8 cellular contexts compared by ENCODE assay signal in the genomic region with DNA sequence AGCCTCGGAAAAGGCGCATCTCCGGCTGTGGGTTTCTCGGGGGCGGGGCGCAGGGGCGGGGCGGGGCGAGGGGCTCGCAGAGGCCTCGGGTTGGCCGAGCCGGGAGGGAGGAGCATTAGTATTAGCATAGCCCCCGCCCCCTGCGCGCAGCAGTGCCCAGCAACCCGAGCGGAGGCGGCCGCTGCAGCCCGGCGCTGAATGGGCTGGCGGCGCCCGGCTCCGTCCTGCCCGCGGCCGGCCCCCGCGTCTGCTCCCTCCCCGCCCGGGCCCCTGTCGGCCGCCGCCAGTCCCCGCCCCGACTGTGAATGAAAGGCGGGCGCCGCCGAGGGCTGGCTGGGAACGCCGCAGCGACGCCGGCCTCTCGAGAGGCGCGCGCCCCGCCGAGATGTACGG. TPM values are rescaled to one million over a fixed set of nuclear protein-coding genes. Genes with fewer than 3 reads are reported as not detected.
DNase-seq lines count a peak whose midpoint lies in the region; ATAC-seq and TF ChIP-seq lines count a peak whose summit lies in the region.

A gene with protein sequence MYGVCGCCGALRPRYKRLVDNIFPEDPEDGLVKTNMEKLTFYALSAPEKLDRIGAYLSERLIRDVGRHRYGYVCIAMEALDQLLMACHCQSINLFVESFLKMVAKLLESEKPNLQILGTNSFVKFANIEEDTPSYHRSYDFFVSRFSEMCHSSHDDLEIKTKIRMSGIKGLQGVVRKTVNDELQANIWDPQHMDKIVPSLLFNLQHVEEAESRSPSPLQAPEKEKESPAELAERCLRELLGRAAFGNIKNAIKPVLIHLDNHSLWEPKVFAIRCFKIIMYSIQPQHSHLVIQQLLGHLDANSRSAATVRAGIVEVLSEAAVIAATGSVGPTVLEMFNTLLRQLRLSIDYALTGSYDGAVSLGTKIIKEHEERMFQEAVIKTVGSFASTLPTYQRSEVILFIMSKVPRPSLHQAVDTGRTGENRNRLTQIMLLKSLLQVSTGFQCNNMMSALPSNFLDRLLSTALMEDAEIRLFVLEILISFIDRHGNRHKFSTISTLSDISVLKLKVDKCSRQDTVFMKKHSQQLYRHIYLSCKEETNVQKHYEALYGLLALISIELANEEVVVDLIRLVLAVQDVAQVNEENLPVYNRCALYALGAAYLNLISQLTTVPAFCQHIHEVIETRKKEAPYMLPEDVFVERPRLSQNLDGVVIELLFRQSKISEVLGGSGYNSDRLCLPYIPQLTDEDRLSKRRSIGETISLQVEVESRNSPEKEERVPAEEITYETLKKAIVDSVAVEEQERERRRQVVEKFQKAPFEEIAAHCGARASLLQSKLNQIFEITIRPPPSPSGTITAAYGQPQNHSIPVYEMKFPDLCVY (plus strand): TSS at position 149 of the 393 bp plus-strand sequence. CDS start 237 bp downstream, at position 386.

- no peaks in the 10 kb centered on the region for H3K9me3 Mint-ChIP-seq in activated CD4-positive, alpha-beta memory T cell treated with anti-CD3 and anti-CD28 coated beads for 36 hours

- POLR2A ChIA-PET in activated CD4-positive, alpha-beta memory T cell treated with anti-CD3 and anti-CD28 coated beads for 36 hours (lab: Charles Lee): no interaction called here

- ATAC-seq in GM19397 (IDR thresholded peaks at IDR 0.05; ENCODE audit: unreplicated experiment) (peak; percentile 93), HG03521 (IDR thresholded peaks at IDR 0.05; ENCODE audit: unreplicated experiment) (peak; percentile 95), right lobe of liver (peak; percentile 97 to 99 (median 98))

- no peaks in the 10 kb centered on the region for H3K27me3 ChIP-seq in right lobe of liver

- intact Hi-C loops in activated CD4-positive, alpha-beta memory T cell treated with anti-CD3 and anti-CD28 coated beads for 36 hours (cut with micrococcal nuclease): loop anchor here (2.0 to 10.0 kb wide), 4 partner anchors 63 to 1305 kb away; partner anchors contain the start of genes ADCY3, ADGRF3 and SELENOI
- intact Hi-C loops in right lobe of liver (cut with DNase I): no loop called here

- WGBS in right lobe of liver (ENCODE audit: insufficient coverage, low coverage, low lambda C conversion rate, missing lambda C conversion rate): no CpG with 5 or more reads among the region's 54 CpGs

- DNase-seq in NCI-H748 treated with DMSO at 0.1 percent for 48 hours (lab: John Stamatoyannopoulos, UW) (peak; percentile 84), dermis microvascular lymphatic vessel endothelial cell (ENCODE audit: low read depth in 2 of 2) (peak; percentile 76 to 95), right lobe of liver (peak; percentile 97)
- DNase-seq in activated CD4-positive, alpha-beta memory T cell treated with anti-CD3 and anti-CD28 coated beads for 36 hours: peak; percentile 93
- DNase-seq in stimulated activated CD4-positive, alpha-beta T cell treated with anti-CD3 and anti-CD28 coated beads, Interleukin-4, amount 100 ng/mL, for 1 hour: peak; percentile 89

- peaks cover 39% of the 10 kb centered on the region for H3K27me3 Mint-ChIP-seq in activated CD4-positive, alpha-beta memory T cell treated with anti-CD3 and anti-CD28 coated beads for 36 hours

- H3K27ac ChIP-seq in C4-2B: peak within 1 kb of the TSS; percentile 20
- peak within 1 kb of the TSS in 1 of 3 donors; percentile 65 for H3K27ac ChIP-seq in right lobe of liver

- no peaks in the 10 kb centered on the region for H3K36me3 ChIP-seq in right lobe of liver

- peak within 1 kb of the TSS; percentile 73 for H3K4me3 Mint-ChIP-seq in activated CD4-positive, alpha-beta memory T cell treated with anti-CD3 and anti-CD28 coated beads for 36 hours

- no peak for TF ChIP-seq POLR2A in right lobe of liver (IDR thresholded peaks at IDR 0.05)

- H3K27ac Mint-ChIP-seq in activated CD4-positive, alpha-beta memory T cell treated with anti-CD3 and anti-CD28 coated beads for 36 hours: no peak within 1 kb of the TSS

- H3K4me1 Mint-ChIP-seq in activated CD4-positive, alpha-beta memory T cell treated with anti-CD3 and anti-CD28 coated beads for 36 hours (ENCODE audit: low read depth): peaks cover 30% of the 10 kb centered on the region

- CTCF ChIA-PET in activated CD4-positive, alpha-beta memory T cell treated with anti-CD3 and anti-CD28 coated beads for 36 hours (lab: Charles Lee): interaction anchor here (1.6 kb wide), 1 partner anchor 66 kb away, joined by 10 read pairs; no protein-coding TSS in a partner anchor

- no peaks in the 10 kb centered on the region for H3K36me3 Mint-ChIP-seq in activated CD4-positive, alpha-beta memory T cell treated with anti-CD3 and anti-CD28 coated beads for 36 hours

- peak within 1 kb of the TSS; percentile 58 to 70 (median 59) for H3K4me3 ChIP-seq in right lobe of liver

- H3K4me1 ChIP-seq in right lobe of liver: peaks cover 0 to 14% (median 2%) of the 10 kb centered on the region in 4 donors

- TF ChIP-seq CTCF in C4-2B (conservative IDR thresholded peaks at IDR 0.05) (no peak), right lobe of liver (IDR thresholded peaks at IDR 0.05) (peak in 3 of 4 donors; percentile 4 to 26 (median 9))

- H3K9me3 ChIP-seq in right lobe of liver: no peaks in the 10 kb centered on the region

RNA-seq across cellular contexts. Expression of the gene that starts here (rescaled TPM):
- total RNA-seq in activated CD4-positive, alpha-beta memory T cell treated with anti-CD3 and anti-CD28 coated beads for 36 hours: 1 to 10 TPM; 1.5 TPM
- total RNA-seq in dermis microvascular lymphatic vessel endothelial cell (0.39 and 0.51 TPM in 2 replicates), right lobe of liver (under 1 TPM in 5 of 6 experiments, not detected in 1; 0.12 to 0.33 (median 0.16) TPM)

Comparison
In these comparisons a context has a peak if more than half of its experiments do, and no peak if none do; other contexts are left out.
1. Peak in DNase-seq in dermis microvascular lymphatic vessel endothelial cell; RNA of the gene not detected or under 1 TPM.
2. Peak in DNase-seq, ATAC-seq and H3K4me3 ChIP-seq in right lobe of liver; RNA of the gene not detected or under 1 TPM.